9 cellular contexts compared by ENCODE assay signal in genomic region chr3:184604039-184604955, GRCh38. TPM values are rescaled to one million over a fixed set of nuclear protein-coding genes. Genes with fewer than 3 reads are reported as not detected.
DNase-seq lines count a peak whose midpoint lies in the region; ATAC-seq, FAIRE-seq and TF ChIP-seq lines count a peak whose summit lies in the region.
"Had no signal": no experiment of that assay in that cellular context is flagged by ENCODE, and none has a peak within 500 bp of the region (broad histone marks: within the 10 kb centered on the region; RNA-seq: fewer than 3 reads in every experiment).

No MANE protein-coding gene starts in this region.

- H3K36me3 ChIP-seq in HUES6 (ENCODE audit: control insufficient read depth, insufficient read depth, low read length) (no peaks in the 10 kb centered on the region), astrocyte (ENCODE audit: insufficient read depth, low read length) (no peaks in the 10 kb centered on the region), keratinocyte (ENCODE audit: control insufficient read depth in 2 of 2, extremely low read depth in 1 of 2, insufficient read depth in 2 of 2, low read length in 2 of 2) (no peaks in the 10 kb centered on the region), skeletal muscle tissue (ENCODE audit: control insufficient read depth in 3 of 3, insufficient read depth in 3 of 3, low read length in 3 of 3) (no peaks in the 10 kb centered on the region), MG63 (no peaks in the 10 kb centered on the region)

- H3K79me2 ChIP-seq in astrocyte (ENCODE audit: insufficient read depth, low read length) (no peaks in the 10 kb centered on the region), keratinocyte (ENCODE audit: control insufficient read depth, insufficient read depth, low read length) (no peaks in the 10 kb centered on the region)

- H3K27me3 ChIP-seq in HUES6 (ENCODE audit: control insufficient read depth, insufficient read depth, low read length) (peaks cover 94% of the 10 kb centered on the region), astrocyte (ENCODE audit: insufficient read depth, low read length) (peaks cover 44% of the 10 kb centered on the region), keratinocyte (ENCODE audit: control insufficient read depth, extremely low read depth, insufficient read depth, low read length) (peaks cover 13% of the 10 kb centered on the region), skeletal muscle tissue (ENCODE audit: control insufficient read depth in 3 of 3, insufficient read depth in 3 of 3, low read length in 3 of 3) (peaks cover 14 to 30% (median 21%) of the 10 kb centered on the region in 3 donors), MG63 (peaks cover 3% of the 10 kb centered on the region; the same call in 1 of the 2 replicates)

- H4K20me1 ChIP-seq in astrocyte (ENCODE audit: insufficient read depth, low read length) (peaks cover 6% of the 10 kb centered on the region), keratinocyte (ENCODE audit: control insufficient read depth, extremely low read depth, insufficient read depth, low read length) (no peaks in the 10 kb centered on the region)

- H3K4me3 ChIP-seq in HUES6 (ENCODE audit: low read depth, low read length), result peak overlapping the region; percentile 67
- peak overlapping the region; percentile 37 for H3K4me3 ChIP-seq in astrocyte (ENCODE audit: insufficient read depth, low read depth, low read length)
- peak overlapping the region in 1 of 3 experiments; percentile 34 for H3K4me3 ChIP-seq in keratinocyte (ENCODE audit: control insufficient read depth in 2 of 3, extremely low read depth in 1 of 3, insufficient read depth in 2 of 3, low read depth in 1 of 3, low read length in 3 of 3)
- peak overlapping the region; percentile 41 to 49 (median 43) for H3K4me3 ChIP-seq in skeletal muscle tissue (ENCODE audit: low read length in 3 of 3)
- H3K4me3 ChIP-seq in MG63, result no peak overlapping the region

- H3K4me1 ChIP-seq in HUES6 (ENCODE audit: control insufficient read depth, insufficient read depth, low read length) (peaks cover 23% of the 10 kb centered on the region), astrocyte (ENCODE audit: insufficient read depth, low read length) (peaks cover 16% of the 10 kb centered on the region), keratinocyte (ENCODE audit: control insufficient read depth, extremely low read depth, insufficient read depth, low read length) (peaks cover 32% of the 10 kb centered on the region), skeletal muscle tissue (ENCODE audit: control insufficient read depth in 3 of 3, insufficient read depth in 3 of 3, low read length in 3 of 3) (peaks cover 11 to 18% (median 12%) of the 10 kb centered on the region in 3 donors)

- H3K9ac ChIP-seq in HUES6 (ENCODE audit: low read length), result peak overlapping the region; percentile 43
- no peak overlapping the region for H3K9ac ChIP-seq in astrocyte (ENCODE audit: low read length)
- no peak overlapping the region for H3K9ac ChIP-seq in keratinocyte (ENCODE audit: control insufficient read depth, extremely low read depth, insufficient read depth, low read length)
- H3K9ac ChIP-seq in skeletal muscle tissue (ENCODE audit: low read depth in 1 of 3, low read length in 3 of 3), result peak overlapping the region; percentile 25 to 53 (median 51)

- no peaks in the 10 kb centered on the region for H3K36me3 Mint-ChIP-seq in astrocyte (ENCODE audit: low read depth, unreplicated experiment)
- peaks cover 4% of the 10 kb centered on the region for H3K36me3 Mint-ChIP-seq in effector memory CD8-positive, alpha-beta T cell (ENCODE audit: insufficient read depth)

- peak overlapping the region; percentile 78 for H3K27ac Mint-ChIP-seq in astrocyte (ENCODE audit: unreplicated experiment)
- no peak overlapping the region for H3K27ac Mint-ChIP-seq in effector memory CD8-positive, alpha-beta T cell

- H3K4me3 Mint-ChIP-seq in astrocyte (ENCODE audit: unreplicated experiment), result peak overlapping the region; percentile 71
- H3K4me3 Mint-ChIP-seq in effector memory CD8-positive, alpha-beta T cell, result peak overlapping the region in 1 of 2 donors; percentile 53

- no peaks in the 10 kb centered on the region for H3K9me3 Mint-ChIP-seq in astrocyte (ENCODE audit: unreplicated experiment)
- no peaks in the 10 kb centered on the region for H3K9me3 Mint-ChIP-seq in effector memory CD8-positive, alpha-beta T cell

- H3K9me3 ChIP-seq in HUES6 (ENCODE audit: control insufficient read depth, insufficient read depth, low read depth, low read length) (no peaks in the 10 kb centered on the region), astrocyte (ENCODE audit: insufficient read depth, low read depth, low read length) (no peaks in the 10 kb centered on the region), keratinocyte (ENCODE audit: control insufficient read depth, low read depth, low read length) (no peaks in the 10 kb centered on the region), skeletal muscle tissue (ENCODE audit: control insufficient read depth in 3 of 3, low read length in 3 of 3) (no peaks in the 10 kb centered on the region), MG63 (no peaks in the 10 kb centered on the region)

- ATAC-seq in HG02970 (IDR thresholded peaks at IDR 0.05; ENCODE audit: low FRiP score, unreplicated experiment), result no peak
- no peak for ATAC-seq in effector memory CD8-positive, alpha-beta T cell (replicated peaks)

- H2AFZ ChIP-seq in astrocyte (ENCODE audit: low read depth, low read length) (peak overlapping the region; percentile 66), keratinocyte (ENCODE audit: control insufficient read depth, low read length) (peak overlapping the region; percentile 39)

- dilution Hi-C loops in keratinocyte (cut with MboI; ENCODE audit: extremely low pct_ligation_motif_present, low sequenced_read_pairs), result no loop called here

- DNase-seq in astrocyte (ENCODE audit: low read depth) (no peak), keratinocyte (ENCODE audit: low read depth, low spot score) (no peak), MG63 (no peak), HPDE6-E6E7 (ENCODE audit: extremely low spot score) (no peak)
- no peak for DNase-seq in effector memory CD8-positive, alpha-beta T cell
- DNase-seq: NCI-H2107 had no signal

- no peaks in the 10 kb centered on the region for H3K9me1 ChIP-seq in keratinocyte (ENCODE audit: control insufficient read depth, extremely low read depth, insufficient read depth, low read length)

- H3K4me2 ChIP-seq in astrocyte (ENCODE audit: low read length) (peak overlapping the region; percentile 76), keratinocyte (ENCODE audit: control insufficient read depth, extremely low read depth, insufficient read depth, low read depth, low read length) (peak overlapping the region; percentile 51)

- no peak overlapping the region for H3K27ac ChIP-seq in HUES6 (ENCODE audit: low read depth, low read length)
- no peak overlapping the region for H3K27ac ChIP-seq in astrocyte (ENCODE audit: low read depth, low read length)
- no peak overlapping the region for H3K27ac ChIP-seq in keratinocyte (ENCODE audit: control insufficient read depth, insufficient read depth, low read length)
- no peak overlapping the region for H3K27ac ChIP-seq in skeletal muscle tissue (ENCODE audit: low read depth, low read length)

- FAIRE-seq in astrocyte (lab: Jason Lieb, UNC) (no peak), keratinocyte (lab: Jason Lieb, UNC) (no peak)

- TF ChIP-seq CTCF in astrocyte (IDR thresholded peaks at IDR 0.05; ENCODE audit: insufficient read depth, low read depth, low read length) (no peak), keratinocyte (optimal IDR thresholded peaks at IDR 0.05 in 1 of 3, IDR thresholded peaks at IDR 0.05 in 1 of 3, conservative IDR thresholded peaks at IDR 0.05 in 1 of 3; ENCODE audit: extremely low read depth in 1 of 3, insufficient read depth in 2 of 3, low read length in 3 of 3) (peak in 1 of 3 experiments; percentile 15)

- H3K27me3 Mint-ChIP-seq in astrocyte (ENCODE audit: low read depth, unreplicated experiment), result peaks cover 48% of the 10 kb centered on the region
- H3K27me3 Mint-ChIP-seq in effector memory CD8-positive, alpha-beta T cell, result peaks cover 60 to 75% of the 10 kb centered on the region in 2 donors

- H3K4me1 Mint-ChIP-seq in astrocyte (ENCODE audit: low read depth, unreplicated experiment), result peaks cover 27% of the 10 kb centered on the region
- peaks cover 34 to 43% of the 10 kb centered on the region in 2 donors for H3K4me1 Mint-ChIP-seq in effector memory CD8-positive, alpha-beta T cell (ENCODE audit: low read depth in 2 of 2)

RNA-seq across cellular contexts. Expression of gene EPHB3, which starts 42.7 kb away (rescaled TPM):
- total RNA-seq in astrocyte (17.2 and 27.0 TPM in 2 replicates), skeletal muscle tissue (27.7 TPM)
- polyA plus RNA-seq in keratinocyte, result 2.2 to 6.7 TPM (median 3.7 TPM) in 3 replicates
- polyA plus RNA-seq in keratinocyte (2011; ENCODE audit: low read depth), result 13.7 TPM
- 1.3 and 3.2 TPM in 2 replicates for polyA plus RNA-seq in keratinocyte (2011; cell fraction: cytosol; rRNA removed)
- polyA plus RNA-seq in keratinocyte (2011; cell fraction: nucleus; rRNA removed), result 21.1 and 21.6 TPM in 2 replicates
- 8.3 and 66.7 TPM in 2 replicates for polyA plus RNA-seq in keratinocyte (2012; ENCODE audit: low replicate concordance)
- 8.0 to 36.6 TPM (median 14.7 TPM) in 3 replicates for polyA minus RNA-seq in keratinocyte
- 7.1 TPM for polyA minus RNA-seq in keratinocyte (2011; cell fraction: cytosol; rRNA and poly(A)+ RNA removed)
- polyA minus RNA-seq in keratinocyte (2011; cell fraction: nucleus; rRNA and poly(A)+ RNA removed), result 28.8 and 31.2 TPM in 2 replicates
- total RNA-seq in MG63 (2014; rRNA removed; shearing (Covaris generic); ENCODE audit: low replicate concordance), result 1.8 and 8.7 TPM in 2 replicates

Comparison
In these comparisons a context has a peak if more than half of its experiments do, and no peak if none do; other contexts are left out.
1. H3K9ac ChIP-seq: peak in HUES6 (single experiment) and skeletal muscle tissue (3 of 3); none in astrocyte (single experiment) and keratinocyte (single experiment).